In the genomic region with DNA sequence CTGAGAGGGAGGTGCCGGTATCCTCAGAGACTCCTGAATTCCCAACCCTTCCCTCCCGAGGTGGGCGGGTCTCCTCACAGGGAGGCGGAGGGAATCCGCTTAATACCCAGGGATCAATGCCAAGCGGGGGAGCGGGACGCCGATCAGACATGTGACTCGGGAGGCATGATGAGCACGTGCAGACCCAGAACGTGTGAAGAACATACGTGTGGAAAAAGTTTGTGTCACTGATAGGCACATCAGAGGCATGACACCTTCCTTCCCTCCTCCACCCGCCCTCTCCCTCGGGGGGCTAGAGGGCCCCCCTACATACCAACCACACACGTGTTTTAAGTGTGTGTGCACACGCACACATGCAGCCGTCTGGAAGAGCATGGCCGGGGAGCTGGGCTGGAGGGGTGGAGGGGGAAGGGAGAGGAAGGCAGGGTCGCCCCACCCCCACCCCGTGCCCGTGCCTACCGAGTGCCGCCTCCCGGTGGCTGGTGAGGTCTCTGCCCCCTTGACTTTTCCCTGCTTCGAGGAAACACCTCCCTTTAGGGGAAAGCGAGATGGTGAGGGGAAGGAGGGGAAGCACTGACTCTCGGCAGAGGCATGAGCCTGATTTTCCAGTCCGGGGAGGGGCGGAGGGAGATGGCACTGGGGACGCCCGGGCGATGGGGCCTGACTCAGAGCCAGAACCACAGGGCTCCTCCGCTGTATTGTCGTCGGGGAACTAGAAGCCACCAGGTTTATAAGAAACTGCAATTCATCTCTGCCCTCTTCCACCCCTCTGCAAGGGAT, we compare ENCODE assay signal across 8 cellular contexts. TPM values are rescaled to one million over a fixed set of nuclear protein-coding genes. Genes with fewer than 3 reads are reported as not detected.
DNase-seq lines count a peak whose midpoint lies in the region; ATAC-seq and TF ChIP-seq lines count a peak whose summit lies in the region.

No MANE protein-coding gene starts in this region.

- ATAC-seq in activated CD4-positive, alpha-beta T cell treated with anti-CD3 and anti-CD28 coated beads for 36 hours, result peak; percentile 71
- no peak for ATAC-seq in HG02759 (IDR thresholded peaks at IDR 0.05; ENCODE audit: unreplicated experiment)
- ATAC-seq in upper lobe of left lung (ENCODE audit: low FRiP score in 2 of 2), result no peak

- intact Hi-C loops in activated CD4-positive, alpha-beta T cell treated with anti-CD3 and anti-CD28 coated beads for 36 hours (cut with DNase I, micrococcal nuclease), result loop anchor here (1.0 to 10.0 kb wide), 9 partner anchors 12 to 534 kb away; a partner anchor contains a TSS

- TF ChIP-seq CTCF in upper lobe of left lung (IDR thresholded peaks at IDR 0.05), result no peak

- H3K4me1 ChIP-seq in CD8-positive, alpha-beta memory T cell (ENCODE audit: insufficient read depth, low read length), result peaks cover 71% of the 10 kb centered on the region
- H3K4me1 ChIP-seq in upper lobe of left lung, result peaks cover 14 to 29% (median 17%) of the 10 kb centered on the region in 4 donors

- peak overlapping the region; percentile 49 to 98 (median 75) for H3K27ac Mint-ChIP-seq in CD8-positive, alpha-beta memory T cell
- H3K27ac Mint-ChIP-seq in activated CD4-positive, alpha-beta T cell treated with anti-CD3 and anti-CD28 coated beads for 36 hours, result peak overlapping the region; percentile 98

- TF ChIP-seq EP300 in upper lobe of left lung (IDR thresholded peaks at IDR 0.05), result no peak

- H3K4me3 Mint-ChIP-seq in CD8-positive, alpha-beta memory T cell, result peak overlapping the region; percentile 65 to 87 (median 73)
- H3K4me3 Mint-ChIP-seq in activated CD4-positive, alpha-beta T cell treated with anti-CD3 and anti-CD28 coated beads for 36 hours, result peak overlapping the region; percentile 69

- H3K36me3 Mint-ChIP-seq in CD8-positive, alpha-beta memory T cell, result no peaks in the 10 kb centered on the region
- no peaks in the 10 kb centered on the region for H3K36me3 Mint-ChIP-seq in activated CD4-positive, alpha-beta T cell treated with anti-CD3 and anti-CD28 coated beads for 36 hours (ENCODE audit: low read depth)

- CTCF ChIA-PET in CD8-positive, alpha-beta memory T cell (lab: Charles Lee), result interaction anchor here (1.5 kb wide), 1 partner anchor 10 kb away, joined by 5 read pairs; no protein-coding TSS in a partner anchor
- CTCF ChIA-PET in activated CD4-positive, alpha-beta T cell treated with anti-CD3 and anti-CD28 coated beads for 36 hours (lab: Charles Lee), result interaction anchor here (0.5 to 4.6 kb wide), 5 partner anchors 11 to 1195 kb away, joined by 3 to 28 read pairs (median 5); a partner anchor contains a TSS

- H3K36me3 ChIP-seq in CD8-positive, alpha-beta memory T cell (ENCODE audit: insufficient read depth, low read length), result no peaks in the 10 kb centered on the region
- no peaks in the 10 kb centered on the region for H3K36me3 ChIP-seq in upper lobe of left lung

- H3K27ac ChIP-seq in CD8-positive, alpha-beta memory T cell (ENCODE audit: low read depth, low read length), result no peak overlapping the region
- H3K27ac ChIP-seq in upper lobe of left lung, result no peak overlapping the region

- 12 to 21% methylated on average over 23 to 35 of the region's 36 CpGs for WGBS in upper lobe of left lung, 2 donors

- no peak for TF ChIP-seq POLR2A in upper lobe of left lung (IDR thresholded peaks at IDR 0.05)

- DNase-seq in CD8-positive, alpha-beta memory T cell, result peak in 4 of 5 donors; percentile 55 to 88 (median 65)
- peak; percentile 79 for DNase-seq in HK-2 (ENCODE audit: unreplicated experiment)
- DNase-seq in activated CD4-positive, alpha-beta T cell treated with anti-CD3 and anti-CD28 coated beads for 36 hours, result peak; percentile 99
- DNase-seq in effector CD4-positive, alpha-beta T cell, result peak; percentile 57
- DNase-seq in stimulated activated CD4-positive, alpha-beta T cell treated with anti-CD3 and anti-CD28 coated beads, Interleukin-4, amount 100 ng/mL, for 48 hours (ENCODE audit: low read depth in 2 of 2), result peak; percentile 88 to 98
- no peak for DNase-seq in SK-N-DZ (ENCODE audit: low spot score)
- no peak for DNase-seq in upper lobe of left lung

- H3K4me1 Mint-ChIP-seq in CD8-positive, alpha-beta memory T cell, result peaks cover 69 to 74% (median 72%) of the 10 kb centered on the region in 3 donors
- peaks cover 97% of the 10 kb centered on the region for H3K4me1 Mint-ChIP-seq in activated CD4-positive, alpha-beta T cell treated with anti-CD3 and anti-CD28 coated beads for 36 hours

- no peaks in the 10 kb centered on the region for H3K9me3 Mint-ChIP-seq in CD8-positive, alpha-beta memory T cell
- H3K9me3 Mint-ChIP-seq in activated CD4-positive, alpha-beta T cell treated with anti-CD3 and anti-CD28 coated beads for 36 hours (ENCODE audit: low read depth), result no peaks in the 10 kb centered on the region

- no peaks in the 10 kb centered on the region for H3K9me3 ChIP-seq in CD8-positive, alpha-beta memory T cell (ENCODE audit: low read length)
- H3K9me3 ChIP-seq in upper lobe of left lung, result no peaks in the 10 kb centered on the region

- H3K4me3 ChIP-seq in CD8-positive, alpha-beta memory T cell (ENCODE audit: low read length), result no peak overlapping the region
- H3K4me3 ChIP-seq in upper lobe of left lung, result no peak overlapping the region

- peaks cover 3% of the 10 kb centered on the region for H3K27me3 ChIP-seq in CD8-positive, alpha-beta memory T cell (ENCODE audit: insufficient read depth, low read length, poor library complexity, severe bottlenecking)
- peaks cover 0 to 27% (median 12%) of the 10 kb centered on the region in 4 donors for H3K27me3 ChIP-seq in upper lobe of left lung

- H3K27me3 Mint-ChIP-seq in CD8-positive, alpha-beta memory T cell, result no peaks in the 10 kb centered on the region
- H3K27me3 Mint-ChIP-seq in activated CD4-positive, alpha-beta T cell treated with anti-CD3 and anti-CD28 coated beads for 36 hours, result no peaks in the 10 kb centered on the region

- POLR2A ChIA-PET in CD8-positive, alpha-beta memory T cell (lab: Charles Lee), result interaction anchor here (1.3 kb wide), 1 partner anchor 12 kb away, joined by 4 read pairs; a partner anchor contains a TSS
- POLR2A ChIA-PET in activated CD4-positive, alpha-beta T cell treated with anti-CD3 and anti-CD28 coated beads for 36 hours (lab: Charles Lee), result interaction anchor here (1.1 to 1.4 kb wide), 2 partner anchors 16 to 20 kb away, joined by 3 to 4 read pairs; no protein-coding TSS in a partner anchor

RNA-seq across cellular contexts. Expression of a gene that starts 12.1 kb away (rescaled TPM):
- total RNA-seq in CD8-positive, alpha-beta memory T cell, result 10 to 100 TPM; 37.8 to 39.8 TPM
- 59.6 TPM for polyA plus RNA-seq in CD8-positive, alpha-beta memory T cell
- total RNA-seq in activated CD4-positive, alpha-beta T cell treated with anti-CD3 and anti-CD28 coated beads for 36 hours, result 10 to 100 TPM; 73.4 to 76.8 TPM
- not detected in 2 replicates for polyA plus RNA-seq in SK-N-DZ (2014; cell fraction: cytosol; rRNA removed)
- not detected in 2 replicates for polyA plus RNA-seq in SK-N-DZ (2014; cell fraction: nucleus; rRNA removed)
- 1 to 10 TPM; 2.0 to 5.2 (median 3.4) TPM for total RNA-seq in upper lobe of left lung

RNA-seq across cellular contexts. Expression of a gene that starts 27.0 kb away (rescaled TPM):
- 1 to 10 TPM; 6.6 to 6.7 TPM for total RNA-seq in CD8-positive, alpha-beta memory T cell
- polyA plus RNA-seq in CD8-positive, alpha-beta memory T cell, result 1.8 TPM
- 10 to 100 TPM; 21.8 to 23.1 TPM for total RNA-seq in activated CD4-positive, alpha-beta T cell treated with anti-CD3 and anti-CD28 coated beads for 36 hours
- 18.5 and 42.6 TPM in 2 replicates for polyA plus RNA-seq in SK-N-DZ (2014; cell fraction: cytosol; rRNA removed)
- polyA plus RNA-seq in SK-N-DZ (2014; cell fraction: nucleus; rRNA removed), result 70.4 and 79.3 TPM in 2 replicates
- total RNA-seq in upper lobe of left lung, result 10 to 100 TPM in 4 of 6 donors, 1 to 10 TPM in 2; 6.4 to 28.3 (median 12.8) TPM

Comparison
In these comparisons a context has a peak if more than half of its experiments do, and no peak if none do; other contexts are left out.
1. DNase-seq: peak in CD8-positive, alpha-beta memory T cell (4 of 5), HK-2 (single experiment), activated CD4-positive, alpha-beta T cell treated with anti-CD3 and anti-CD28 coated beads for 36 hours (single experiment), effector CD4-positive, alpha-beta T cell (single experiment) and stimulated activated CD4-positive, alpha-beta T cell treated with anti-CD3 and anti-CD28 coated beads, Interleukin-4, amount 100 ng/mL, for 48 hours (2 of 2); none in SK-N-DZ (single experiment) and upper lobe of left lung (0 of 2).
2. RNA of a gene that starts 12.1 kb away (total RNA-seq): 73.4 to 76.8 TPM in activated CD4-positive, alpha-beta T cell treated with anti-CD3 and anti-CD28 coated beads for 36 hours and 37.8 to 39.8 TPM in CD8-positive, alpha-beta memory T cell; 2.0 to 5.2 TPM in upper lobe of left lung; every median in the first group is over 4 times any median in the second.